8 cellular contexts compared by ENCODE assay signal in the genomic region with DNA sequence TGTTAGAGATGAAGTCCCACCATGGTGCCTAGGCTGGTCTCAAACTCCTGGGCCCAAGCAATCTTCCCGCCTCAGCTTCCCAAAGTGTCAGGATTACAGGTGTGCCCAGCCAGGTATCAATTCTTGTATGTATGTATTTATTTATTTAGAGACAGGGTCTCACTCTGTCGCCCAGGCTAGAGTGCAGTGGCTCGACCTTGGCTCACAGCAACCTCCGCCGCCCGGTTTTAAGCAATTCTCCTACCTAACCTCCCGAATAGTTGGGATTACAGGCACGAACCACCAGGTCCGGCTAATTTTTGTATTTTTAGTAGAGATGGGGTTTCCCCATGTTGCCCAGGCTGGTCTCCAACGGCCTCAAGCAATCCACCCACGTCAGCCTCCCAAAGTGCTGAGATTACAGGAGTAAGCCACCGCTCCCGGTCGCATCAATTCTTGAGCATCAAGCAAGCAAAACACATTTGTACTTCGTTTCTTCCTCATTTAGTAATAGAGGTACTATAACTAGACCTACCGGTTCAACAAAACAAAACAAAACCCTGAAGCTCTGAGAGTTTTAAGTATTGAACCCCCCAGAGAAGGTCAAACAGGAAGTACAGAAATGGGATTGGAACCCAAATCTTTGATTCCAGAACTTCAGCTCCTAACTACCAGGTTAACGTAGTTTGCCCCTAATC. TPM values are rescaled to one million over a fixed set of nuclear protein-coding genes. Genes with fewer than 3 reads are reported as not detected.
DNase-seq lines count a peak whose midpoint lies in the region; ATAC-seq and TF ChIP-seq lines count a peak whose summit lies in the region.

No MANE protein-coding gene starts in this region.

- H3K4me1 ChIP-seq in right atrium auricular region (peaks cover 0 to 31% of the 10 kb centered on the region in 2 donors), skeletal muscle tissue (ENCODE audit: control insufficient read depth in 3 of 3, insufficient read depth in 3 of 3, low read length in 3 of 3) (peaks cover 25 to 36% (median 28%) of the 10 kb centered on the region in 3 donors)

- H3K27ac Mint-ChIP-seq in activated CD8-positive, alpha-beta T cell treated with anti-CD3 and anti-CD28 coated beads for 36 hours: peak overlapping the region; percentile 96

- ATAC-seq in HG03135 (IDR thresholded peaks at IDR 0.05; ENCODE audit: unreplicated experiment): peak; percentile 1
- ATAC-seq in activated CD8-positive, alpha-beta T cell treated with anti-CD3 and anti-CD28 coated beads for 36 hours: peak; percentile 12

- peak overlapping the region; percentile 69 to 84 (median 73) for H3K9ac ChIP-seq in skeletal muscle tissue (ENCODE audit: low read depth in 1 of 3, low read length in 3 of 3)

- H3K4me3 Mint-ChIP-seq in activated CD8-positive, alpha-beta T cell treated with anti-CD3 and anti-CD28 coated beads for 36 hours: peak overlapping the region; percentile 90

- H3K27me3 Mint-ChIP-seq in activated CD8-positive, alpha-beta T cell treated with anti-CD3 and anti-CD28 coated beads for 36 hours: no peaks in the 10 kb centered on the region

- peak; percentile 61 for DNase-seq in activated CD8-positive, alpha-beta T cell treated with anti-CD3 and anti-CD28 coated beads for 36 hours
- DNase-seq in right atrium auricular region (ENCODE audit: low spot score): no peak
- no peak for DNase-seq in NCI-H128 (lab: John Stamatoyannopoulos, UW; ENCODE audit: unreplicated experiment)
- no peak for DNase-seq in NCI-H1417 (lab: John Stamatoyannopoulos, UW)
- DNase-seq in NCI-H2107 treated with DMSO at 0.1 percent for 48 hours (lab: John Stamatoyannopoulos, UW; ENCODE audit: unreplicated experiment): no peak

- peaks cover 2% of the 10 kb centered on the region for H3K36me3 Mint-ChIP-seq in activated CD8-positive, alpha-beta T cell treated with anti-CD3 and anti-CD28 coated beads for 36 hours (ENCODE audit: low read depth)

- H3K27me3 ChIP-seq in right atrium auricular region (no peaks in the 10 kb centered on the region), skeletal muscle tissue (ENCODE audit: control insufficient read depth in 3 of 3, insufficient read depth in 3 of 3, low read length in 3 of 3) (no peaks in the 10 kb centered on the region)

- POLR2A ChIA-PET in activated CD8-positive, alpha-beta T cell treated with anti-CD3 and anti-CD28 coated beads for 36 hours (lab: Charles Lee): interaction anchor here (0.7 to 2.3 kb wide), 6 partner anchors 8 to 73 kb away, joined by 3 to 11 read pairs (median 4); a partner anchor contains a TSS

- intact Hi-C loops in activated CD8-positive, alpha-beta T cell treated with anti-CD3 and anti-CD28 coated beads for 36 hours (cut with micrococcal nuclease): loop anchor here (10.0 kb wide), 1 partner anchor 77 kb away; a partner anchor contains a TSS

- CTCF ChIA-PET in activated CD8-positive, alpha-beta T cell treated with anti-CD3 and anti-CD28 coated beads for 36 hours (lab: Charles Lee): no interaction called here

- TF ChIP-seq CTCF in activated CD8-positive, alpha-beta T cell treated with anti-CD3 and anti-CD28 coated beads for 36 hours (IDR thresholded peaks at IDR 0.05): no peak
- TF ChIP-seq CTCF in right atrium auricular region (IDR thresholded peaks at IDR 0.05): no peak

- H3K4me3 ChIP-seq in GM08714 (ENCODE audit: low read length) (peak overlapping the region; percentile 93), right atrium auricular region (peak overlapping the region; percentile 44 to 100), skeletal muscle tissue (ENCODE audit: low read length in 3 of 3) (peak overlapping the region; percentile 79 to 87 (median 83))

- H3K9me3 ChIP-seq in right atrium auricular region (no peaks in the 10 kb centered on the region), skeletal muscle tissue (ENCODE audit: control insufficient read depth in 3 of 3, low read length in 3 of 3) (no peaks in the 10 kb centered on the region)

- H3K9me3 Mint-ChIP-seq in activated CD8-positive, alpha-beta T cell treated with anti-CD3 and anti-CD28 coated beads for 36 hours: no peaks in the 10 kb centered on the region

- H3K27ac ChIP-seq in right atrium auricular region: peak overlapping the region; percentile 74 to 86
- H3K27ac ChIP-seq in skeletal muscle tissue (ENCODE audit: low read depth, low read length): peak overlapping the region; percentile 80

- H3K36me3 ChIP-seq in right atrium auricular region (peaks cover 11% of the 10 kb centered on the region), skeletal muscle tissue (ENCODE audit: control insufficient read depth in 3 of 3, insufficient read depth in 3 of 3, low read length in 3 of 3) (peaks cover 14 to 20% (median 15%) of the 10 kb centered on the region in 3 donors)

- H3K4me1 Mint-ChIP-seq in activated CD8-positive, alpha-beta T cell treated with anti-CD3 and anti-CD28 coated beads for 36 hours (ENCODE audit: low read depth): peaks cover 30% of the 10 kb centered on the region

RNA-seq across cellular contexts. Expression of a gene that starts 1.0 kb away (rescaled TPM):
- 10 to 100 TPM; 10.9 to 12.8 TPM for total RNA-seq in activated CD8-positive, alpha-beta T cell treated with anti-CD3 and anti-CD28 coated beads for 36 hours
- total RNA-seq in right atrium auricular region (1 to 10 TPM; 4.3 to 7.5 TPM), skeletal muscle tissue (6.8 TPM)

RNA-seq across cellular contexts. Expression of a gene that starts 20.1 kb away (rescaled TPM):
- not detected for total RNA-seq in activated CD8-positive, alpha-beta T cell treated with anti-CD3 and anti-CD28 coated beads for 36 hours
- total RNA-seq in right atrium auricular region: not detected
- not detected for total RNA-seq in skeletal muscle tissue

RNA-seq across cellular contexts. Expression of a gene that starts 27.2 kb away (rescaled TPM):
- total RNA-seq in activated CD8-positive, alpha-beta T cell treated with anti-CD3 and anti-CD28 coated beads for 36 hours: not detected
- total RNA-seq in right atrium auricular region: not detected
- total RNA-seq in skeletal muscle tissue: not detected

RNA-seq across cellular contexts. Expression of a gene that starts 33.7 kb away (rescaled TPM):
- under 1 TPM; 0.18 to 0.38 TPM for total RNA-seq in activated CD8-positive, alpha-beta T cell treated with anti-CD3 and anti-CD28 coated beads for 36 hours
- total RNA-seq in right atrium auricular region: under 1 TPM; 0.39 to 0.44 TPM
- 0.52 TPM for total RNA-seq in skeletal muscle tissue

RNA-seq across cellular contexts. Expression of a gene that starts 33.9 kb away (rescaled TPM):
- total RNA-seq in activated CD8-positive, alpha-beta T cell treated with anti-CD3 and anti-CD28 coated beads for 36 hours: 10 to 100 TPM; 13.0 to 13.8 TPM
- total RNA-seq in right atrium auricular region (10 to 100 TPM in 1 of 2 donors, 1 to 10 TPM in 1; 6.7 to 13.5 TPM), skeletal muscle tissue (15.1 TPM)
